ENCODE assay signal across 19 cellular contexts in the genomic region with DNA sequence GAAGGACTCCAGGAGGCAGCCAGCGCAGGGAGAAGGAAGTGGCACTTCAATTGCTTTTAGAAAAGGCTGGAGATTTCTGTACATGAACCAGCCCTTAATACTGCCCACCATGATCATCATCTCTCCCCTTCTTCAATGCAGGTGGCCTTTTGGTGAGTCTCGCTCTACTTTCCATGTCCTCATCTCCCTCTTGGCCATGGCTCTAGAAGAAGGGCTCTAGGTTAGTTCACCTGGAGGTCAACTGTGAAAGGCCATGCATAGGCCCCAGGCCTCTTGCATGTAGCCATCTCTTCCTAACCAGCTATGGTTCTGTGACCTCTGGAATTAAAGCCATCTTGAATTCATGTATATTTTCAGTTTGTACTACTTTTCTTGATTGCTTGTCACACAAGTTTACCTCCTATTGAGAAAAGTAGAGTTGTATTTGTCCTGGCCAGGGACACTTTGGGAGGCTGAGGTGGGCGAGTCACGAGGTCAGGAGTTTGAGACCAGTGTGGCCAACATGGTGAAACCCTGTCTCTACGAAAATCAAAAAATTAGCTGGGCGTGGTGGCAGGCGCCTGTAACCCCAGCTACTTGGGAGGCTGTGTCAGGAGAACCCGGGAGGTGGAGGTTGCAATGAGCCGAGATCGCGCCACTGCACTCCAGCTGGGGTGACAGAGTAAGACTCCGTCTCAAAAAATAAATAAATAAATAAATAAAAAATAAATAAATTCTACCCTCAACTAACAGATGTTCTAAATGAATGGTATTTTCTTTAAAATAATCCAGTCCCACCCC. TPM values are rescaled to one million over a fixed set of nuclear protein-coding genes. Genes with fewer than 3 reads are reported as not detected.
DNase-seq lines count a peak whose midpoint lies in the region; ATAC-seq and TF ChIP-seq lines count a peak whose summit lies in the region.
"Had no signal": no experiment of that assay in that cellular context is flagged by ENCODE, and none has a peak within 500 bp of the region (broad histone marks: within the 10 kb centered on the region; RNA-seq: fewer than 3 reads in every experiment).

No MANE protein-coding gene starts in this region.

- peak overlapping the region; percentile 87 for H3K27ac Mint-ChIP-seq in activated T-cell treated with anti-CD3 and anti-CD28 coated beads, Interleukin-2, amount 50 U/mL, for 24 hours
- H3K27ac Mint-ChIP-seq in T-helper 17 cell = peak overlapping the region; percentile 84
- no peak overlapping the region for H3K27ac Mint-ChIP-seq in glutamatergic neuron (ENCODE audit: unreplicated experiment)
- H3K27ac Mint-ChIP-seq: nephron progenitor cell had no signal

- no peaks in the 10 kb centered on the region for H3K9me3 Mint-ChIP-seq in activated T-cell treated with anti-CD3 and anti-CD28 coated beads, Interleukin-2, amount 50 U/mL, for 24 hours
- peaks cover 15% of the 10 kb centered on the region for H3K9me3 Mint-ChIP-seq in glutamatergic neuron (ENCODE audit: unreplicated experiment)
- H3K9me3 Mint-ChIP-seq: dendritic cell treated with granulocyte-macrophage colony-stimulating factor and Interleukin-4, amounts not matched to agents 40 ng/mL and 50 ng/mL, for 4 days; nephron progenitor cell; stimulated activated naive B cell treated with anti-CD40 and anti-IgM and Interleukin-4, amounts not matched to agents 10 μg/mL and 1 μg/mL and 100 μg/mL, for 72 hours had no signal

- peaks cover 4% of the 10 kb centered on the region for H3K36me3 Mint-ChIP-seq in activated T-cell treated with anti-CD3 and anti-CD28 coated beads, Interleukin-2, amount 50 U/mL, for 24 hours (ENCODE audit: low read depth)
- H3K36me3 Mint-ChIP-seq in T-helper 17 cell (ENCODE audit: low read depth) = no peaks in the 10 kb centered on the region
- H3K36me3 Mint-ChIP-seq in glutamatergic neuron (ENCODE audit: unreplicated experiment) = no peaks in the 10 kb centered on the region
- H3K36me3 Mint-ChIP-seq: stimulated activated naive B cell treated with anti-CD40 and anti-IgM and Interleukin-4, amounts not matched to agents 10 μg/mL and 1 μg/mL and 100 μg/mL, for 72 hours had no signal

- no peak for TF ChIP-seq CTCF in glutamatergic neuron (IDR thresholded peaks at IDR 0.05; ENCODE audit: partially characterized antibody, unreplicated experiment)
- no peak for TF ChIP-seq CTCF in omental fat pad (IDR thresholded peaks at IDR 0.05)
- no peak for TF ChIP-seq CTCF in brain microvascular endothelial cell (IDR thresholded peaks at IDR 0.05; ENCODE audit: low read depth, low read length, missing control alignments)

- no peaks in the 10 kb centered on the region for H3K27me3 ChIP-seq in brain microvascular endothelial cell (replicated peaks)
- H3K27me3 ChIP-seq: left lung had no signal

- H3K4me1 Mint-ChIP-seq in activated T-cell treated with anti-CD3 and anti-CD28 coated beads, Interleukin-2, amount 50 U/mL, for 24 hours (ENCODE audit: low read depth) = peaks cover 51% of the 10 kb centered on the region
- H3K4me1 Mint-ChIP-seq in T-helper 17 cell = peaks cover 27% of the 10 kb centered on the region
- peaks cover 23% of the 10 kb centered on the region for H3K4me1 Mint-ChIP-seq in glutamatergic neuron (ENCODE audit: low read depth, unreplicated experiment)

- H3K4me3 ChIP-seq in brain microvascular endothelial cell (ENCODE audit: low read depth, low read length) = no peak overlapping the region
- H3K4me3 ChIP-seq: left lung had no signal

- in situ Hi-C loops in brain microvascular endothelial cell (cut with HindIII; ENCODE audit: low pct_ligation_motif_present, low sequenced_read_pairs) = no loop called here

- H3K27ac ChIP-seq in substantia nigra (ENCODE audit: low read depth, low read length, poor library complexity, severe bottlenecking) (peak overlapping the region; percentile 79), brain microvascular endothelial cell (no peak overlapping the region)

- DNase-seq in activated T-cell treated with anti-CD3 and anti-CD28 coated beads, Interleukin-2, amount 50 U/mL, for 24 hours = no peak
- no peak for DNase-seq in activated T-cell treated with anti-CD3 and anti-CD28 coated beads, Interleukin-2, amount 50 U/mL, for 48 hours
- DNase-seq in T-helper 17 cell (no peak), glutamatergic neuron (no peak), substantia nigra (lab: John Stamatoyannopoulos, UW) (no peak), omental fat pad (ENCODE audit: low spot score) (no peak), brain microvascular endothelial cell (no peak), HPDE6-E6E7 (ENCODE audit: extremely low spot score) (no peak)
- DNase-seq: amniotic stem cell; COR-L47; left lung; NCI-H774; nephron progenitor cell; small intestine; stimulated activated naive B cell treated with anti-CD40 and anti-IgM and Interleukin-4, amounts not matched to agents 10 μg/mL and 1 μg/mL and 100 μg/mL, for 72 hours; SW 1271 had no signal

- H3K4me3 Mint-ChIP-seq in activated T-cell treated with anti-CD3 and anti-CD28 coated beads, Interleukin-2, amount 50 U/mL, for 24 hours = no peak overlapping the region
- H3K4me3 Mint-ChIP-seq in T-helper 17 cell = no peak overlapping the region
- H3K4me3 Mint-ChIP-seq in glutamatergic neuron (ENCODE audit: unreplicated experiment) = peak overlapping the region; percentile 85
- H3K4me3 Mint-ChIP-seq: dendritic cell treated with granulocyte-macrophage colony-stimulating factor and Interleukin-4, amounts not matched to agents 40 ng/mL and 50 ng/mL, for 4 days had no signal

- H3K9me3 ChIP-seq in T-helper 17 cell (ENCODE audit: control insufficient read depth, low read length, poor library complexity, severe bottlenecking) = no peaks in the 10 kb centered on the region
- H3K9me3 ChIP-seq: left lung had no signal

- no peaks in the 10 kb centered on the region for H3K27me3 Mint-ChIP-seq in activated T-cell treated with anti-CD3 and anti-CD28 coated beads, Interleukin-2, amount 50 U/mL, for 24 hours
- H3K27me3 Mint-ChIP-seq in T-helper 17 cell (no peaks in the 10 kb centered on the region), glutamatergic neuron (ENCODE audit: unreplicated experiment) (peaks cover 16% of the 10 kb centered on the region)
- H3K27me3 Mint-ChIP-seq: dendritic cell treated with granulocyte-macrophage colony-stimulating factor and Interleukin-4, amounts not matched to agents 40 ng/mL and 50 ng/mL, for 4 days; stimulated activated naive B cell treated with anti-CD40 and anti-IgM and Interleukin-4, amounts not matched to agents 10 μg/mL and 1 μg/mL and 100 μg/mL, for 72 hours had no signal

- no peak for ATAC-seq in T-helper 17 cell
- ATAC-seq in omental fat pad (ENCODE audit: low FRiP score) = no peak
- ATAC-seq: esophagus mucosa; left lung; Panc1; stimulated activated naive B cell treated with anti-CD40 and anti-IgM and Interleukin-4, amounts not matched to agents 10 μg/mL and 1 μg/mL and 100 μg/mL, for 72 hours had no signal

- H3K36me3 ChIP-seq in brain microvascular endothelial cell (replicated peaks) = no peaks in the 10 kb centered on the region
- H3K36me3 ChIP-seq: left lung had no signal

RNA-seq across cellular contexts. Expression of a gene that starts 15.7 kb away (rescaled TPM):
- total RNA-seq in T-helper 17 cell (10 to 100 TPM; 43.2 to 48.8 TPM), glutamatergic neuron (ENCODE audit: unreplicated experiment) (48.1 TPM), omental fat pad (10 to 100 TPM; 32.3 to 40.0 (median 36.4) TPM)
